ENCODE assay signal across 9 cellular contexts in the genomic region with DNA sequence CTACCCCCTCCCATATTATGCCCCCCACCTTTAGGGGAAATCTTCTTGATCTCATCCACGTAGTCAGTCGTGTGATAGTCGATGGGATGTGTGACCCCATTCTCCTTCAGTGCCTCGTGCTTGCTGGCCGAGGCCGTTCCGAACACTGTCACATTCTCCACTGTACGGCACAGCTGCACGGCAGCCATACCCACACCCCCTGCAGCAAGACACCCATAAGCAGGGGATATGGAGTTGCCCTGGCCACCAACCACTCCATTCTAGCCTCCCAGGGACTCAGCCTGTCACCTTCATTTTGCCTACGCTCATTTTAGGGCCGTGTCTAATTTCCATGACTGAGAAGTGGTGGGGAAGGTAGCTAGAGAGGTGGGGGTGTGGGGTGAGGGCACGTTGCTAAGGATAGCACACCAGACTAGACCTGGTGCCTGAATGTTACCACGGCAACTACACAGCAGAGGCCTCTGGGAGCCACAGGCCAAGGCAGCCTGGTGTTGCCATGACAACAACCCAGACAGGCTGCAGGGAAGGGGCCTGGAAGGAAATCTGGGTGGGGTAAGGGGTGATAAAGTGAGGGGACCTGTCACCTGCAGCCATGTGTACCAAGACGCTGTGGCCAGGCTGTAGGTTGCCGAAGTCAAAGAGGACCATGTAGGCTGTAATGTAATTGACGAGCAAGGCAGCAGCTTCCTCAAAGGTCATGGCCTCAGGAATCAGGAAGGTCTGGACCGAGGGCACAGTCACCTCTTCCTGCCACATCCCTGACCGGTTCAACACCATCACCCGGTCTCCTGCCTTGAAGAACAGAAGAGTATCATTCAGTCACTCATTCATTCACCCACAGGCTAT. TPM values are rescaled to one million over a fixed set of nuclear protein-coding genes. Genes with fewer than 3 reads are reported as not detected.
A peak's percentile ranks its signal among the peaks of the same experiment; 100 is the strongest.
DNase-seq lines count a peak whose midpoint lies in the region; ATAC-seq and TF ChIP-seq lines count a peak whose summit lies in the region.
"Had no signal": no experiment of that assay in that cellular context is flagged by ENCODE, and none has a peak within 500 bp of the region (broad histone marks: within the 10 kb centered on the region; RNA-seq: fewer than 3 reads in every experiment).

No MANE protein-coding gene starts in this region.

- peak overlapping the region in 1 of 2 donors; percentile 21 for H3K27ac Mint-ChIP-seq in stimulated activated naive CD8-positive, alpha-beta T cell treated with anti-CD3 and anti-CD28 coated beads, Interleukin-15, amount 100 ng/mL, for 72 hours

- no peaks in the 10 kb centered on the region for H3K27me3 Mint-ChIP-seq in stimulated activated naive CD8-positive, alpha-beta T cell treated with anti-CD3 and anti-CD28 coated beads, Interleukin-15, amount 100 ng/mL, for 72 hours

- H3K9me3 Mint-ChIP-seq in stimulated activated naive CD8-positive, alpha-beta T cell treated with anti-CD3 and anti-CD28 coated beads, Interleukin-15, amount 100 ng/mL, for 72 hours, result no peaks in the 10 kb centered on the region

- DNase-seq in activated T-cell treated with anti-CD3 and anti-CD28 coated beads, Interleukin-2, amount 50 U/mL, for 1 hour, result peak; percentile 45
- no peak for DNase-seq in activated T-cell treated with anti-CD3 and anti-CD28 coated beads, Interleukin-2, amount 50 U/mL, for 48 hours
- peak; percentile 41 for DNase-seq in NCI-H774 (lab: John Stamatoyannopoulos, UW)
- peak; percentile 31 to 57 for DNase-seq in erythroblast (lab: John Stamatoyannopoulos, UW)
- no peak for DNase-seq in stimulated activated naive CD8-positive, alpha-beta T cell treated with anti-CD3 and anti-CD28 coated beads, Interleukin-15, amount 100 ng/mL, for 72 hours
- no peak for DNase-seq in occipital lobe (lab: John Stamatoyannopoulos, UW)
- no peak for DNase-seq in amniotic stem cell (lab: John Stamatoyannopoulos, UW)
- DNase-seq: activated gamma-delta T cell had no signal

- TF ChIP-seq POLR2A in erythroblast (IDR thresholded peaks at IDR 0.05; ENCODE audit: low read length), result no peak

- no peak overlapping the region for H3K4me3 Mint-ChIP-seq in stimulated activated naive CD8-positive, alpha-beta T cell treated with anti-CD3 and anti-CD28 coated beads, Interleukin-15, amount 100 ng/mL, for 72 hours

- H3K4me1 Mint-ChIP-seq in stimulated activated naive CD8-positive, alpha-beta T cell treated with anti-CD3 and anti-CD28 coated beads, Interleukin-15, amount 100 ng/mL, for 72 hours, result peaks cover 47% of the 10 kb centered on the region

- ATAC-seq in stimulated activated naive CD8-positive, alpha-beta T cell treated with anti-CD3 and anti-CD28 coated beads, Interleukin-15, amount 100 ng/mL, for 72 hours, result peak; percentile 26
- no peak for ATAC-seq in HG02759 (IDR thresholded peaks at IDR 0.05; ENCODE audit: unreplicated experiment)

RNA-seq across cellular contexts. Expression of gene VAT1, which starts 4.0 kb away (rescaled TPM):
- 58.3 TPM for total RNA-seq in occipital lobe

RNA-seq across cellular contexts. Expression of gene RND2, which starts 6.8 kb away (rescaled TPM):
- total RNA-seq in occipital lobe, result 3.6 TPM

RNA-seq across cellular contexts. Expression of gene IFI35, which starts 11.6 kb away (rescaled TPM):
- total RNA-seq in occipital lobe, result 2.5 TPM

RNA-seq across cellular contexts. Expression of gene RPL27, which starts 20.0 kb away (rescaled TPM):
- 891 TPM for total RNA-seq in occipital lobe

RNA-seq across cellular contexts. Expression of gene RUNDC1, which starts 37.9 kb away (rescaled TPM):
- total RNA-seq in occipital lobe, result 13.3 TPM

Comparison
In these comparisons a context has a peak if more than half of its experiments do, and no peak if none do; other contexts are left out.
1. DNase-seq: peak in activated T-cell treated with anti-CD3 and anti-CD28 coated beads, Interleukin-2, amount 50 U/mL, for 1 hour (single experiment), NCI-H774 (single experiment) and erythroblast (2 of 2); none in activated T-cell treated with anti-CD3 and anti-CD28 coated beads, Interleukin-2, amount 50 U/mL, for 48 hours (0 of 2), stimulated activated naive CD8-positive, alpha-beta T cell treated with anti-CD3 and anti-CD28 coated beads, Interleukin-15, amount 100 ng/mL, for 72 hours (0 of 2), occipital lobe (single experiment) and amniotic stem cell (single experiment).